11 cellular contexts compared by ENCODE assay signal in the genomic region with DNA sequence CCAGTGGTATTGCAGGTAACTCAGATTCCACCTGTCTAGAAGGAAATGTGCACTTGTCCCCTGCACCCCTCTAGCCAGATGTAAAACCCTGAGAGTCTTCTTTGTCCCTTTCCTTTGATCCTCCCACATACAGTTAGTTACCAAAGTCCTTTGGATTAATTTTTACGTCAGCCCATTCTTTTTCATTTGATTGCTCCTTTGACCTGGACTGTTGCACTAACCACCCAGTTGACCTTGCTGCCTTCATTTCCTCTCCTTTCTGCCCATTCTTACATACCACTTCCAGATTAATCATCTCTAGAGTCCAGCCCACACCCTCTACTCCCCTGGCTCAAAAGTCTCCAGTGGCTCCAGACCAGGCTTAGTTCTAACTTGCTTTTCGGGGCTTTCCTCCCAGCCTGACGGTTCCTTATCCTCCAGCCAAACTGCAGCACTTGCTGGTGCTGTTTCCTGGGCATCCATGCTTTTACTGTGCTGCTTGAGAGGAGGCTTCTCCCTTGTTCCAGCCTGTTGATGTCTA.
A peak's percentile ranks its signal among the peaks of the same experiment; 100 is the strongest.
DNase-seq lines count a peak whose midpoint lies in the region; ATAC-seq and TF ChIP-seq lines count a peak whose summit lies in the region.
"Had no signal": no experiment of that assay in that cellular context is flagged by ENCODE, and none has a peak within 500 bp of the region (broad histone marks: within the 10 kb centered on the region; RNA-seq: fewer than 3 reads in every experiment).

No MANE protein-coding gene starts in this region.

- H3K9me3 Mint-ChIP-seq in MCF 10A (ENCODE audit: unreplicated experiment): no peaks in the 10 kb centered on the region
- H3K9me3 Mint-ChIP-seq in memory B cell: no peaks in the 10 kb centered on the region
- H3K9me3 Mint-ChIP-seq in activated T-helper 17 cell treated with anti-CD3 and anti-CD28 coated beads, Interleukin-2, amount 50 U/mL, for 72 hours: no peaks in the 10 kb centered on the region

- no peak overlapping the region for H3K4me3 ChIP-seq in breast epithelium
- no peak overlapping the region for H3K4me3 ChIP-seq in body of pancreas
- H3K4me3 ChIP-seq in upper lobe of right lung: no peak overlapping the region

- POLR2A ChIA-PET in MCF 10A (lab: Yijun Ruan, JAX): interaction anchor here (2.0 to 12.1 kb wide), 2 partner anchors 17 to 20 kb away, joined by 6 to 427 read pairs; no protein-coding TSS in a partner anchor

- H3K4me1 ChIP-seq in breast epithelium (peaks cover 4 to 13% of the 10 kb centered on the region in 2 donors), body of pancreas (peaks cover 35% of the 10 kb centered on the region), upper lobe of right lung (peaks cover 65% of the 10 kb centered on the region)

- H3K9me3 ChIP-seq in breast epithelium (no peaks in the 10 kb centered on the region), body of pancreas (no peaks in the 10 kb centered on the region), upper lobe of right lung (no peaks in the 10 kb centered on the region)

- CTCF ChIA-PET in MCF 10A (lab: Yijun Ruan, JAX): no interaction called here

- H3K27ac Mint-ChIP-seq in MCF 10A (ENCODE audit: low read depth, unreplicated experiment) (no peak overlapping the region), memory B cell (peak overlapping the region; percentile 12)
- no peak overlapping the region for H3K27ac Mint-ChIP-seq in activated T-helper 17 cell treated with anti-CD3 and anti-CD28 coated beads, Interleukin-2, amount 50 U/mL, for 72 hours
- H3K27ac Mint-ChIP-seq: activated CD8-positive, alpha-beta memory T cell treated with anti-CD3 and anti-CD28 coated beads, Interleukin-2, amount 10 ng/mL, durations not matched to agents 7 days and 5 days had no signal

- no peak for TF ChIP-seq CTCF in breast epithelium (IDR thresholded peaks at IDR 0.05)
- TF ChIP-seq CTCF in MCF 10A (IDR thresholded peaks at IDR 0.05; ENCODE audit: unreplicated experiment): no peak
- no peak for TF ChIP-seq CTCF in body of pancreas (IDR thresholded peaks at IDR 0.05)
- TF ChIP-seq CTCF in upper lobe of right lung (IDR thresholded peaks at IDR 0.05): no peak

- intact Hi-C loops in breast epithelium (cut with DNase I; ENCODE audit: low total_unique reads) (no loop called here), MCF 10A (cut with micrococcal nuclease) (no loop called here), body of pancreas (cut with DNase I) (no loop called here), upper lobe of right lung (cut with DNase I) (no loop called here)

- H3K4me3 Mint-ChIP-seq in MCF 10A (ENCODE audit: unreplicated experiment): no peak overlapping the region
- no peak overlapping the region for H3K4me3 Mint-ChIP-seq in memory B cell
- no peak overlapping the region for H3K4me3 Mint-ChIP-seq in activated T-helper 17 cell treated with anti-CD3 and anti-CD28 coated beads, Interleukin-2, amount 50 U/mL, for 72 hours
- H3K4me3 Mint-ChIP-seq: activated CD8-positive, alpha-beta memory T cell treated with anti-CD3 and anti-CD28 coated beads, Interleukin-2, amount 10 ng/mL, durations not matched to agents 7 days and 5 days had no signal

- TF ChIP-seq POLR2A in breast epithelium (IDR thresholded peaks at IDR 0.05) (no peak), body of pancreas (IDR thresholded peaks at IDR 0.05) (no peak)

- H3K27ac ChIP-seq in breast epithelium: peak overlapping the region; percentile 97
- peak overlapping the region; percentile 5 to 98 (median 97) for H3K27ac ChIP-seq in body of pancreas
- H3K27ac ChIP-seq in upper lobe of right lung: peak overlapping the region; percentile 14

- H3K4me1 Mint-ChIP-seq in MCF 10A (ENCODE audit: insufficient read depth, unreplicated experiment) (peaks cover 32% of the 10 kb centered on the region), memory B cell (peaks cover 32% of the 10 kb centered on the region)
- H3K4me1 Mint-ChIP-seq in activated T-helper 17 cell treated with anti-CD3 and anti-CD28 coated beads, Interleukin-2, amount 50 U/mL, for 72 hours: peaks cover 15% of the 10 kb centered on the region

- no TSS peak for BruUV-seq in MCF 10A (replicated peaks; lab: Mats Ljungman, UMichigan)

- ATAC-seq in body of pancreas (no peak), memory B cell (ENCODE audit: low read depth) (no peak), upper lobe of right lung (no peak)
- no peak for ATAC-seq in activated T-helper 17 cell treated with anti-CD3 and anti-CD28 coated beads, Interleukin-2, amount 50 U/mL, for 72 hours (replicated peaks)
- ATAC-seq: activated CD8-positive, alpha-beta memory T cell treated with anti-CD3 and anti-CD28 coated beads, Interleukin-2, amount 10 ng/mL, durations not matched to agents 7 days and 5 days had no signal

- no peaks in the 10 kb centered on the region for H3K27me3 Mint-ChIP-seq in MCF 10A (ENCODE audit: insufficient read depth, unreplicated experiment)
- H3K27me3 Mint-ChIP-seq in memory B cell: no peaks in the 10 kb centered on the region
- no peaks in the 10 kb centered on the region for H3K27me3 Mint-ChIP-seq in activated T-helper 17 cell treated with anti-CD3 and anti-CD28 coated beads, Interleukin-2, amount 50 U/mL, for 72 hours
- H3K27me3 Mint-ChIP-seq: activated CD8-positive, alpha-beta memory T cell treated with anti-CD3 and anti-CD28 coated beads, Interleukin-2, amount 10 ng/mL, durations not matched to agents 7 days and 5 days had no signal

- WGBS in body of pancreas, 2 donors: 53 to 57% methylated on average over 3 of the region's 3 CpGs

- H3K36me3 Mint-ChIP-seq in MCF 10A (ENCODE audit: insufficient read depth, unreplicated experiment) (no peaks in the 10 kb centered on the region), memory B cell (no peaks in the 10 kb centered on the region)
- H3K36me3 Mint-ChIP-seq in activated T-helper 17 cell treated with anti-CD3 and anti-CD28 coated beads, Interleukin-2, amount 50 U/mL, for 72 hours (ENCODE audit: low read depth): peaks cover 15% of the 10 kb centered on the region

- H3K27me3 ChIP-seq in breast epithelium (no peaks in the 10 kb centered on the region), body of pancreas (no peaks in the 10 kb centered on the region), upper lobe of right lung (no peaks in the 10 kb centered on the region)

- H3K36me3 ChIP-seq in breast epithelium (no peaks in the 10 kb centered on the region), body of pancreas (replicated peaks in 1 of 2; ENCODE audit: insufficient read depth in 1 of 2, low read depth in 2 of 2) (no peaks in the 10 kb centered on the region), upper lobe of right lung (peaks cover 3% of the 10 kb centered on the region)

- DNase-seq in breast epithelium (ENCODE audit: low spot score in 2 of 2): no peak
- DNase-seq in MCF 10A (ENCODE audit: unreplicated experiment): no peak
- no peak for DNase-seq in body of pancreas
- no peak for DNase-seq in memory B cell (ENCODE audit: low spot score in 2 of 2)
- no peak for DNase-seq in upper lobe of right lung
- DNase-seq in NCI-H1105 (lab: John Stamatoyannopoulos, UW): no peak
- DNase-seq in NCI-H1694 treated with DMSO at 0.1 percent for 48 hours (lab: John Stamatoyannopoulos, UW): no peak
- DNase-seq: activated CD8-positive, alpha-beta memory T cell treated with anti-CD3 and anti-CD28 coated beads, Interleukin-2, amount 10 ng/mL, durations not matched to agents 7 days and 5 days; foreskin melanocyte; T-helper 9 cell had no signal

Comparison
In these comparisons a context has a peak if more than half of its experiments do, and no peak if none do; other contexts are left out.
1. H3K27ac ChIP-seq: peak in every context shown above with its lines; median percentile 97 in breast epithelium; 97 in body of pancreas; 14 in upper lobe of right lung.